In the genomic region with DNA sequence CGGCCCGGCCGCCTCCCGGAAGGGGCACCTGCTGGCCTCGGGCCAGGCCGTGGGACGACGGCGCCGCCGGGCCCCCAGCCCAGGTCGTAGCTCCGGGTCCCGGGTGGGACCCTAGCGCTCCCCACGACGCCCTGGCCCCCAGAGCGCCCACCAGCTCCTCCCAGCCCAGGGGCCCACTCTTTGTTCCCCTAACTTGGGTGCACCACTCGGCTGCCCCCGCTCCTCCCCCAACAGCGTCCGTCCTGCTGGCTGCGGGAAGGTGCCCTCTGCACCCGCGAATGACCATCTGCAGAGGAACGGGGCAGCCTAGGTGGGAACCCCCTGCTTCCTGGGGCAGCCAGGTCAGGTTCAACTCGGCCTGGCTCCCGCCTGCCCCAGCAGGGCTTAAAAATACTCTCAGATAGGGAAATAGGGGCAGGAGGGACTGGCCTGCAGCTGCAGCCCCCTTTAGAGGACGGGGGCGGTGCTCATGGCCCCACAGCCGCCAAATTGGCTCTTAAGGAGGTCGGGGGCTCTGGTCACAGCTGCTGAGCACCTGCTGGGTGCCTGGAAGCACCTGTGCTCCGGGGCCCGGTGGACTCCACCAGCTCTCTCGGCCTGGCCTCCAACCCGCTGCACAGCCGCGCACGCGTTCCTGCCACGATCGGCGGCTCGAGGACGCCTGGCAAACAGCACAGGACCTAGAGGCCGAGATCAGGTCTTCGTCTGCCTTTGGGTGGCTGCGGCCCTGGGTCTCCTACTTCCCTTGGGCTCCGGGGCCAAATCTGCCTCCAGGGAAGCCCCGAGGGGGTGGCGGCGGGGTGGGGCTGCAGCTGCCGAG, we compare ENCODE assay signal across 6 cellular contexts. TPM values are rescaled to one million over a fixed set of nuclear protein-coding genes. Genes with fewer than 3 reads are reported as not detected.
DNase-seq lines count a peak whose midpoint lies in the region; ATAC-seq, FAIRE-seq and TF ChIP-seq lines count a peak whose summit lies in the region.

No MANE protein-coding gene starts in this region.

- H3K4me3 ChIP-seq in bronchial epithelial cell (ENCODE audit: low read depth, low read length) = peak overlapping the region; percentile 90
- H3K4me3 ChIP-seq in ovary = peak overlapping the region; percentile 69

- peaks cover 17% of the 10 kb centered on the region for H3K27me3 Mint-ChIP-seq in activated CD4-positive, alpha-beta T cell treated with anti-CD3 and anti-CD28 coated beads for 36 hours

- DNase-seq in activated CD4-positive, alpha-beta T cell treated with anti-CD3 and anti-CD28 coated beads for 36 hours = peak; percentile 43
- DNase-seq in activated CD4-positive, alpha-beta T cell treated with anti-CD3 and anti-CD28 coated beads, Interleukin-2, amount 50 U/mL, for 1 hour = no peak
- DNase-seq in bronchial epithelial cell (ENCODE audit: low read depth) (no peak), ovary (peak in 1 of 5 donors; percentile 48), NK-92 (lab: John Stamatoyannopoulos, UW; ENCODE audit: unreplicated experiment) (no peak)

- no peak for TF ChIP-seq CTCF in bronchial epithelial cell (IDR thresholded peaks at IDR 0.05; ENCODE audit: insufficient read depth, low read length, severe bottlenecking)
- TF ChIP-seq CTCF in ovary (IDR thresholded peaks at IDR 0.05) = no peak

- H3K27ac ChIP-seq in ovary = peak overlapping the region in 1 of 2 donors; percentile 15

- no peak for ATAC-seq in activated CD4-positive, alpha-beta T cell treated with anti-CD3 and anti-CD28 coated beads for 36 hours
- no peak for ATAC-seq in GM19328 (IDR thresholded peaks at IDR 0.05; ENCODE audit: unreplicated experiment)

- CTCF ChIA-PET in activated CD4-positive, alpha-beta T cell treated with anti-CD3 and anti-CD28 coated beads for 36 hours (lab: Charles Lee) = interaction anchor here (0.6 to 2.5 kb wide), 8 partner anchors 15 to 246 kb away, joined by 3 to 12 read pairs (median 4); partner anchors contain the start of gene RPS21

- no peaks in the 10 kb centered on the region for H3K9me3 Mint-ChIP-seq in activated CD4-positive, alpha-beta T cell treated with anti-CD3 and anti-CD28 coated beads for 36 hours (ENCODE audit: low read depth)

- H3K36me3 ChIP-seq in bronchial epithelial cell (ENCODE audit: control insufficient read depth, insufficient read depth, low read length) (peaks cover 17% of the 10 kb centered on the region), ovary (no peaks in the 10 kb centered on the region)

- 0 to 1% (median 1%) methylated on average over 33 to 53 of the region's 53 CpGs for WGBS in ovary, 3 donors

- no peaks in the 10 kb centered on the region for H3K27me3 ChIP-seq in bronchial epithelial cell (ENCODE audit: control insufficient read depth, insufficient read depth, low read length)
- peaks cover 5% of the 10 kb centered on the region for H3K27me3 ChIP-seq in ovary

- H3K27ac Mint-ChIP-seq in activated CD4-positive, alpha-beta T cell treated with anti-CD3 and anti-CD28 coated beads for 36 hours = no peak overlapping the region

- peaks cover 13% of the 10 kb centered on the region for H3K4me1 ChIP-seq in ovary (ENCODE audit: insufficient read depth)

- H3K4me3 Mint-ChIP-seq in activated CD4-positive, alpha-beta T cell treated with anti-CD3 and anti-CD28 coated beads for 36 hours = peak overlapping the region; percentile 26

- no peaks in the 10 kb centered on the region for H3K36me3 Mint-ChIP-seq in activated CD4-positive, alpha-beta T cell treated with anti-CD3 and anti-CD28 coated beads for 36 hours (ENCODE audit: low read depth)

- H3K9me3 ChIP-seq in ovary = no peaks in the 10 kb centered on the region

- H3K4me1 Mint-ChIP-seq in activated CD4-positive, alpha-beta T cell treated with anti-CD3 and anti-CD28 coated beads for 36 hours = peaks cover 3% of the 10 kb centered on the region

- no peak for TF ChIP-seq EP300 in ovary (IDR thresholded peaks at IDR 0.05)

- no peak for TF ChIP-seq POLR2A in ovary (IDR thresholded peaks at IDR 0.05)

- POLR2A ChIA-PET in activated CD4-positive, alpha-beta T cell treated with anti-CD3 and anti-CD28 coated beads for 36 hours (lab: Charles Lee) = no interaction called here

- intact Hi-C loops in activated CD4-positive, alpha-beta T cell treated with anti-CD3 and anti-CD28 coated beads for 36 hours (cut with DNase I, micrococcal nuclease) = loop anchor here in 1 of 2 experiments (5.0 kb wide), 1 partner anchor 65 kb away; the partner anchor contains the start of gene ADRM1
- intact Hi-C loops in ovary (cut with DNase I) = loop anchor here in 1 of 4 donors (10.0 kb wide), 1 partner anchor 63 kb away; the partner anchor contains the start of gene ADRM1

- no peak for FAIRE-seq in bronchial epithelial cell (lab: Jason Lieb, UNC)

RNA-seq across cellular contexts. Expression of gene LAMA5, which starts 0.6 kb away (rescaled TPM):
- 1 to 10 TPM in 1 of 2 experiments, under 1 TPM in 1; 0.72 to 1.0 TPM for total RNA-seq in activated CD4-positive, alpha-beta T cell treated with anti-CD3 and anti-CD28 coated beads for 36 hours
- total RNA-seq in bronchial epithelial cell (61.6 and 99.5 TPM in 2 replicates), ovary (100 to 1,000 TPM in 1 of 7 donors, 10 to 100 TPM in 6; 24.7 to 115 (median 51.2) TPM)
- 10 to 100 TPM in 1 of 2 donors, 1 to 10 TPM in 1; 4.7 to 42.2 TPM for polyA plus RNA-seq in ovary

RNA-seq across cellular contexts. Expression of gene RPS21, which starts 19.2 kb away (rescaled TPM):
- total RNA-seq in activated CD4-positive, alpha-beta T cell treated with anti-CD3 and anti-CD28 coated beads for 36 hours = 1,000 to 10,000 TPM; 1,051 to 2,439 TPM
- total RNA-seq in bronchial epithelial cell (1,471 and 1,737 TPM in 2 replicates), ovary (1,000 to 10,000 TPM; 2,424 to 8,739 (median 2,977) TPM)
- polyA plus RNA-seq in ovary = 1,000 to 10,000 TPM; 1,038 to 9,967 TPM

RNA-seq across cellular contexts. Expression of gene CABLES2, which starts 39.4 kb away (rescaled TPM):
- 1 to 10 TPM; 6.4 to 7.6 TPM for total RNA-seq in activated CD4-positive, alpha-beta T cell treated with anti-CD3 and anti-CD28 coated beads for 36 hours
- total RNA-seq in bronchial epithelial cell (0.51 and 1.3 TPM in 2 replicates), ovary (1 to 10 TPM; 3.6 to 7.0 (median 4.9) TPM)
- 1 to 10 TPM; 2.7 to 4.1 TPM for polyA plus RNA-seq in ovary

RNA-seq across cellular contexts. Expression of gene RBBP8NL, which starts 59.6 kb away (rescaled TPM):
- not detected for total RNA-seq in activated CD4-positive, alpha-beta T cell treated with anti-CD3 and anti-CD28 coated beads for 36 hours
- total RNA-seq in bronchial epithelial cell (under 0.01 and 1.0 TPM in 2 replicates), ovary (under 1 TPM in 2 of 7 donors, not detected in 5; 0.32 to 0.46 TPM)
- polyA plus RNA-seq in ovary = not detected

Comparison
In these comparisons a context has a peak if more than half of its experiments do, and no peak if none do; other contexts are left out.
1. RNA of gene LAMA5, which starts 0.6 kb away (total RNA-seq): 61.6 to 99.5 TPM in bronchial epithelial cell and 24.7 to 115 TPM in ovary; 0.72 to 1.0 TPM in activated CD4-positive, alpha-beta T cell treated with anti-CD3 and anti-CD28 coated beads for 36 hours; every median in the first group is over 10 times any median in the second.